17 cellular contexts compared by ENCODE assay signal in genomic region chr14:101788016-101788695, GRCh38. TPM values are rescaled to one million over a fixed set of nuclear protein-coding genes. Genes with fewer than 3 reads are reported as not detected.
A peak's percentile ranks its signal among the peaks of the same experiment; 100 is the strongest.
DNase-seq lines count a peak whose midpoint lies in the region; FAIRE-seq lines count a peak whose summit lies in the region.
"Had no signal": no experiment of that assay in that cellular context is flagged by ENCODE, and none has a peak within 500 bp of the region (broad histone marks: within the 10 kb centered on the region; RNA-seq: fewer than 3 reads in every experiment).

No MANE protein-coding gene starts in this region.

- peak overlapping the region; percentile 27 for H3K27ac ChIP-seq in layer of hippocampus (ENCODE audit: low read depth, low read length)
- H3K27ac ChIP-seq in small intestine (ENCODE audit: low read depth in 1 of 2, low read length in 1 of 2): no peak overlapping the region
- H3K27ac ChIP-seq: SJSA1 had no signal

- WGBS in small intestine, 3 donors: 92 to 94% (median 93%) methylated on average over 13 of the region's 13 CpGs

- H3K4me3 ChIP-seq in small intestine (ENCODE audit: low read depth in 1 of 2, low read length in 2 of 2): no peak overlapping the region
- H3K4me3 ChIP-seq: SJSA1 had no signal

- peaks cover 2 to 8% of the 10 kb centered on the region in 2 donors for H3K4me1 ChIP-seq in small intestine (ENCODE audit: control insufficient read depth in 2 of 2, insufficient read depth in 1 of 2, low read depth in 1 of 2, low read length in 1 of 2)
- H3K4me1 ChIP-seq: SJSA1 had no signal

- peak; percentile 20 for DNase-seq in AG20443 (ENCODE audit: low spot score)
- DNase-seq in NCI-H1694 (lab: John Stamatoyannopoulos, UW): peak; percentile 25
- peak; percentile 49 for DNase-seq in cerebellar cortex (ENCODE audit: low spot score)
- DNase-seq in NCI-H82 (lab: John Stamatoyannopoulos, UW): no peak
- no peak for DNase-seq in LoVo (ENCODE audit: low spot score)
- DNase-seq in small intestine: no peak
- no peak for DNase-seq in NCI-H146 treated with DMSO at 0.1 percent for 48 hours (lab: John Stamatoyannopoulos, UW; ENCODE audit: unreplicated experiment)
- DNase-seq: CD8-positive, alpha-beta memory T cell; H9; Karpas-422; NCI-H1105 treated with DMSO at 0.1 percent for 48 hours; NCI-H2029; NCI-H524; PC-3 had no signal

- no peaks in the 10 kb centered on the region for H3K36me3 ChIP-seq in small intestine (ENCODE audit: control insufficient read depth in 2 of 2, insufficient read depth in 2 of 2, low read length in 2 of 2)
- H3K36me3 ChIP-seq: SJSA1 had no signal

- no peaks in the 10 kb centered on the region for H3K9me3 ChIP-seq in small intestine (ENCODE audit: control insufficient read depth, low read depth)
- H3K9me3 ChIP-seq: SJSA1 had no signal

- H3K27me3 ChIP-seq in layer of hippocampus (ENCODE audit: control insufficient read depth, insufficient read depth, low read length) (no peaks in the 10 kb centered on the region), small intestine (ENCODE audit: control insufficient read depth in 2 of 2, insufficient read depth in 2 of 2, low read length in 2 of 2) (no peaks in the 10 kb centered on the region)
- H3K27me3 ChIP-seq: SJSA1 had no signal

- no peak for FAIRE-seq in small intestine (lab: Jason Lieb, UNC)
- FAIRE-seq: A204.1 had no signal

RNA-seq across cellular contexts. Expression of gene PPP2R5C, which starts 26.6 kb away (rescaled TPM):
- 10 to 100 TPM; 59.6 to 77.2 (median 71.3) TPM for polyA plus RNA-seq in small intestine

Comparison
In these comparisons a context has a peak if more than half of its experiments do, and no peak if none do; other contexts are left out.
1. DNase-seq: peak in AG20443 (single experiment), NCI-H1694 (single experiment) and cerebellar cortex (single experiment); none in NCI-H82 (single experiment), LoVo (single experiment), small intestine (single experiment) and NCI-H146 treated with DMSO at 0.1 percent for 48 hours (single experiment).